ENCODE assay signal across 8 cellular contexts in the genomic region with DNA sequence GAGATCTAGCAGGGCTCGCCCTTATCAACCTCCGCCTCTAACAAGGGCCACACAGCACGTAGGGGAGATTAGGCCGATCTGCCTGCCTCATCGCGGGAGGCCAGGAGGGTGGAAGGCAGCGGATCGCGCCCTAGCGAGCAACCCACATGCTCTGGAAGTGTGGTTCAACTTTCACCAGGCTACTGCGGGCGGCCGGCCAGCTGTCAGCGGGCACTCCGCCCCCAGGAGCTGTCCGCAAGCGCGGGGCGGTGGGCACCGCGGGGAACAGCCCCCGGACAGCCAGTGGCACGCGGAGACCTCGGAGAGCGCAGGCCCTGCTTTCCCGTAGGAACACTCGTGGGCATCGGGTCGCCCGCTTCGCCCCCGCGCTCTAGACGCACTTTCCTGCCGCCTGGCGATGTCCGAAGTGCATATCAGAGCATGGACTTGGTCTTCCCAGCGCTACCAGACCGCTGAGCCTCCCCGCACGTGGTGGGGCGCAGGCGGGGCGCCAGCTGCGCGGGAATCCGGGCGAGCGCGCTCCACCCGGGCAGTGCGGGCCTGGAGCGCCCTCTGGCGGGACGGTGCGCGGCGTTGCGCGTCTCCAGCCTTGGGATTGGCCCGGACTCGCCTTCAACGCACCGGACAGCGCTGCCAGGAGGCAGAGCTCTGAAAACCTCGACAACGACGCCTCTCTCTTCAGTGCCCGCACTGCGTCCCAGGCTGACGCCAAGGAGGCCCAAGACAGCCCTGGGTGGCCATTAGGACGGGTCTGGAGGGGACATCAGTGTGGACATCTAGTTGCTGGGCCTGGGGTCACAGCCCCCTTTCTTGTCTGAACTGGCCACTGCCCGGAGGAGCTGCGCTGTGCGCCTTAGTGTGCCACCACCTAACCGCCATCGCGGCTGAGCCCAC. TPM values are rescaled to one million over a fixed set of nuclear protein-coding genes. Genes with fewer than 3 reads are reported as not detected.
DNase-seq lines count a peak whose midpoint lies in the region; ATAC-seq, FAIRE-seq and TF ChIP-seq lines count a peak whose summit lies in the region.

No MANE protein-coding gene starts in this region.

- H3K27me3 ChIP-seq in pancreas: no peaks in the 10 kb centered on the region
- H3K27me3 ChIP-seq in thoracic aorta (replicated peaks; ENCODE audit: insufficient read depth): no peaks in the 10 kb centered on the region

- peak; percentile 74 for ATAC-seq in activated naive CD8-positive, alpha-beta T cell treated with anti-CD3 and anti-CD28 coated beads, Interleukin-2, amount 50 U/mL, for 24 hours
- ATAC-seq in pancreas (peak; percentile 87 to 89 (median 88)), thoracic aorta (ENCODE audit: insufficient number of reproducible peaks, low FRiP score, low read depth) (no peak), HG02840 (IDR thresholded peaks at IDR 0.05; ENCODE audit: low FRiP score, unreplicated experiment) (no peak)

- intact Hi-C loops in cardiac septum (cut with DNase I): loop anchor here (2.0 kb wide), 1 partner anchor 514 kb away; no protein-coding TSS in a partner anchor
- intact Hi-C loops in pancreas (cut with DNase I): no loop called here

- peak; percentile 98 for TF ChIP-seq CTCF in GM13976 (IDR thresholded peaks at IDR 0.05; ENCODE audit: borderline replicate concordance, control extremely low read depth, extremely low read depth, insufficient read depth, missing control alignments)
- peak; percentile 86 to 92 (median 90) for TF ChIP-seq CTCF in pancreas (IDR thresholded peaks at IDR 0.05)
- peak; percentile 86 for TF ChIP-seq CTCF in thoracic aorta (IDR thresholded peaks at IDR 0.05)

- 4 to 5% methylated on average over 68 to 79 of the region's 79 CpGs for WGBS in pancreas, 2 donors

- FAIRE-seq in pancreas (lab: Jason Lieb, UNC): no peak

- H3K27ac ChIP-seq in pancreas: no peak overlapping the region
- no peak overlapping the region for H3K27ac ChIP-seq in thoracic aorta

- peak overlapping the region; percentile 38 for H3K4me3 Mint-ChIP-seq in activated naive CD8-positive, alpha-beta T cell treated with anti-CD3 and anti-CD28 coated beads, Interleukin-2, amount 50 U/mL, for 24 hours

- no peaks in the 10 kb centered on the region for H3K9me3 Mint-ChIP-seq in activated naive CD8-positive, alpha-beta T cell treated with anti-CD3 and anti-CD28 coated beads, Interleukin-2, amount 50 U/mL, for 24 hours

- peaks cover 35% of the 10 kb centered on the region for H3K27me3 Mint-ChIP-seq in activated naive CD8-positive, alpha-beta T cell treated with anti-CD3 and anti-CD28 coated beads, Interleukin-2, amount 50 U/mL, for 24 hours

- H3K27ac Mint-ChIP-seq in activated naive CD8-positive, alpha-beta T cell treated with anti-CD3 and anti-CD28 coated beads, Interleukin-2, amount 50 U/mL, for 24 hours: peak overlapping the region; percentile 42

- in situ Hi-C loops in GM13976 (cut with MboI; ENCODE audit: low sequenced_read_pairs, unreplicated experiment): loop anchor here (25.0 kb wide), 1 partner anchor 521 kb away; no protein-coding TSS in a partner anchor

- H3K36me3 ChIP-seq in pancreas (no peaks in the 10 kb centered on the region), thoracic aorta (no peaks in the 10 kb centered on the region)

- peaks cover 36% of the 10 kb centered on the region for H3K4me1 Mint-ChIP-seq in activated naive CD8-positive, alpha-beta T cell treated with anti-CD3 and anti-CD28 coated beads, Interleukin-2, amount 50 U/mL, for 24 hours

- peaks cover 0 to 18% (median 12%) of the 10 kb centered on the region in 3 donors for H3K4me1 ChIP-seq in pancreas
- peaks cover 17 to 28% of the 10 kb centered on the region in 2 donors for H3K4me1 ChIP-seq in thoracic aorta (ENCODE audit: control insufficient read depth in 1 of 2, low read depth in 2 of 2)

- peak overlapping the region; percentile 22 to 53 (median 40) for H3K4me3 ChIP-seq in pancreas
- H3K4me3 ChIP-seq in thoracic aorta: peak overlapping the region; percentile 71

- H3K36me3 Mint-ChIP-seq in activated naive CD8-positive, alpha-beta T cell treated with anti-CD3 and anti-CD28 coated beads, Interleukin-2, amount 50 U/mL, for 24 hours (ENCODE audit: low read depth): peaks cover 7% of the 10 kb centered on the region

- DNase-seq in GM13976 (ENCODE audit: low spot score) (peak; percentile 94), MV-4-11 (lab: John Stamatoyannopoulos, UW) (peak; percentile 62), SW480 (ENCODE audit: low spot score) (peak; percentile 61), cardiac septum (ENCODE audit: low spot score) (peak; percentile 91), pancreas (peak; percentile 67 to 97 (median 88)), thoracic aorta (ENCODE audit: low spot score) (peak; percentile 16)
- DNase-seq in activated naive CD8-positive, alpha-beta T cell treated with anti-CD3 and anti-CD28 coated beads, Interleukin-2, amount 50 U/mL, for 24 hours: peak; percentile 91

- H3K9me3 ChIP-seq in pancreas (no peaks in the 10 kb centered on the region), thoracic aorta (no peaks in the 10 kb centered on the region)

RNA-seq across cellular contexts. Expression of a gene that starts 3.6 kb away (rescaled TPM):
- total RNA-seq in cardiac septum (20.8 TPM), pancreas (10 to 100 TPM; 13.6 to 19.2 (median 15.4) TPM), thoracic aorta (10 to 100 TPM; 13.8 to 27.1 TPM)
- polyA plus RNA-seq in pancreas: 10 to 100 TPM; 20.4 to 31.8 TPM

RNA-seq across cellular contexts. Expression of a gene that starts 51.8 kb away (rescaled TPM):
- total RNA-seq in cardiac septum (16.0 TPM), pancreas (10 to 100 TPM; 16.4 to 31.9 (median 25.9) TPM), thoracic aorta (10 to 100 TPM; 43.9 to 66.7 TPM)
- polyA plus RNA-seq in pancreas: 10 to 100 TPM; 31.1 to 46.4 TPM

RNA-seq across cellular contexts. Expression of a gene that starts 51.9 kb away (rescaled TPM):
- total RNA-seq in cardiac septum: 4.3 TPM
- total RNA-seq in pancreas: 1 to 10 TPM; 1.1 to 3.7 (median 2.9) TPM
- polyA plus RNA-seq in pancreas: 1 to 10 TPM; 2.4 to 3.9 TPM
- 10 to 100 TPM in 1 of 2 donors, 1 to 10 TPM in 1; 1.8 to 10.7 TPM for total RNA-seq in thoracic aorta

Comparison
In these comparisons a context has a peak if more than half of its experiments do, and no peak if none do; other contexts are left out.
1. DNase-seq: peak in every context shown above with its lines; median percentile 94 in GM13976; 91 in activated naive CD8-positive, alpha-beta T cell treated with anti-CD3 and anti-CD28 coated beads, Interleukin-2, amount 50 U/mL, for 24 hours; 91 in cardiac septum; 88 in pancreas; 62 in MV-4-11; 61 in SW480; 16 in thoracic aorta.
2. ATAC-seq: peak in activated naive CD8-positive, alpha-beta T cell treated with anti-CD3 and anti-CD28 coated beads, Interleukin-2, amount 50 U/mL, for 24 hours (single experiment) and pancreas (4 of 4); none in thoracic aorta (single experiment) and HG02840 (single experiment).
3. Peak in every context shown above with its lines, with median percentiles within 50 percentile points of each other: CTCF ChIP-seq.